In genomic region chr3:9820944-9821343, GRCh38 we compare ENCODE assay signal across 1 cellular context.
TF ChIP-seq lines count a peak whose summit lies in the region.

No MANE protein-coding gene starts in this region.

TF ChIP-seq in liver, 16 proteins besides CTCF, POLR2A, EP300 and RAD21 (continued from another document):
- TF ChIP-seq REST (IDR thresholded peaks at IDR 0.05) (no peak), RXRA (IDR thresholded peaks at IDR 0.05) (no peak), GABPA (IDR thresholded peaks at IDR 0.05 in 1 of 2, conservative IDR thresholded peaks at IDR 0.05 in 1 of 2) (no peak), FOXA2 (IDR thresholded peaks at IDR 0.05) (no peak), JUND (IDR thresholded peaks at IDR 0.05) (no peak), MAX (IDR thresholded peaks at IDR 0.05) (no peak)
